8 cellular contexts compared by ENCODE assay signal in genomic region chr11:123087657-123088056, GRCh38. TPM values are rescaled to one million over a fixed set of nuclear protein-coding genes. Genes with fewer than 3 reads are reported as not detected.
DNase-seq lines count a peak whose midpoint lies in the region; ATAC-seq, FAIRE-seq and TF ChIP-seq lines count a peak whose summit lies in the region.
"Not testable (repeated sequence)": the region's sequence is repeated elsewhere in the genome, so short reads cannot be mapped to it uniquely, and the experiment has no call there.

No MANE protein-coding gene starts in this region.

- 71 to 95% (median 72%) methylated on average over 5 of the region's 5 CpGs for WGBS in small intestine, 3 donors

- peak overlapping the region; percentile 91 for H3K27ac Mint-ChIP-seq in T-helper 2 cell treated with Interferon-gamma antibody and Interleukin-4, amounts not matched to agents 5 μg/mL and 100 μg/mL, for 36 hours
- H3K27ac Mint-ChIP-seq in activated naive CD4-positive, alpha-beta T cell treated with anti-CD3 and anti-CD28 coated beads, Interleukin-2, amount 50 U/mL, for 24 hours: peak overlapping the region; percentile 71

- DNase-seq in DND-41 (peak; percentile 29), small intestine (peak; percentile 37)
- peak; percentile 29 for DNase-seq in T-helper 2 cell treated with Interferon-gamma antibody and Interleukin-4, amounts not matched to agents 5 μg/mL and 100 μg/mL, for 36 hours (ENCODE audit: low spot score)

- not testable (repeated sequence) for H3K36me3 Mint-ChIP-seq in T-helper 2 cell treated with Interferon-gamma antibody and Interleukin-4, amounts not matched to agents 5 μg/mL and 100 μg/mL, for 36 hours (ENCODE audit: low read depth); activated naive CD4-positive, alpha-beta T cell treated with anti-CD3 and anti-CD28 coated beads, Interleukin-2, amount 50 U/mL, for 24 hours

- H3K27me3 Mint-ChIP-seq in T-helper 2 cell treated with Interferon-gamma antibody and Interleukin-4, amounts not matched to agents 5 μg/mL and 100 μg/mL, for 36 hours (ENCODE audit: low read depth); activated naive CD4-positive, alpha-beta T cell treated with anti-CD3 and anti-CD28 coated beads, Interleukin-2, amount 50 U/mL, for 24 hours: not testable (repeated sequence)

- H3K4me2 ChIP-seq in DND-41 (ENCODE audit: insufficient read depth, low read length): 0 out of 2 replicates have a peak overlapping the region, but pooled peaks have one; percentile 20

- H3K4me3 Mint-ChIP-seq in T-helper 2 cell treated with Interferon-gamma antibody and Interleukin-4, amounts not matched to agents 5 μg/mL and 100 μg/mL, for 36 hours: peak overlapping the region; percentile 62
- H3K4me3 Mint-ChIP-seq in activated naive CD4-positive, alpha-beta T cell treated with anti-CD3 and anti-CD28 coated beads, Interleukin-2, amount 50 U/mL, for 24 hours: peak overlapping the region; percentile 68

- H3K9ac ChIP-seq in DND-41 (ENCODE audit: low read depth, low read length): not testable (repeated sequence)

- H4K20me1 ChIP-seq in DND-41 (ENCODE audit: insufficient read depth, low read length): not testable (repeated sequence)

- H3K4me1 Mint-ChIP-seq in T-helper 2 cell treated with Interferon-gamma antibody and Interleukin-4, amounts not matched to agents 5 μg/mL and 100 μg/mL, for 36 hours (ENCODE audit: low read depth): peaks cover 43% of the 10 kb centered on the region
- H3K4me1 Mint-ChIP-seq in activated naive CD4-positive, alpha-beta T cell treated with anti-CD3 and anti-CD28 coated beads, Interleukin-2, amount 50 U/mL, for 24 hours: peaks cover 60% of the 10 kb centered on the region

- ATAC-seq in DND-41 (ENCODE audit: insufficient read depth, low read depth): peak; percentile 79
- ATAC-seq in GM19023 (IDR thresholded peaks at IDR 0.05; ENCODE audit: unreplicated experiment): peak; percentile 88
- ATAC-seq in GM21447 (IDR thresholded peaks at IDR 0.05; ENCODE audit: unreplicated experiment): peak; percentile 98
- ATAC-seq in HG02852 (IDR thresholded peaks at IDR 0.05; ENCODE audit: unreplicated experiment): peak; percentile 87
- ATAC-seq in HG03280 (IDR thresholded peaks at IDR 0.05; ENCODE audit: unreplicated experiment): peak; percentile 95

- not testable (repeated sequence) for H3K79me2 ChIP-seq in DND-41 (ENCODE audit: insufficient read depth, low read length)

- not testable (repeated sequence) for H3K27me3 ChIP-seq in DND-41 (ENCODE audit: insufficient read depth, low read length, poor library complexity); small intestine (ENCODE audit: control insufficient read depth in 2 of 2, insufficient read depth in 2 of 2, low read length in 2 of 2)

- H3K36me3 ChIP-seq in DND-41 (ENCODE audit: insufficient read depth, low read length); small intestine (ENCODE audit: control insufficient read depth in 2 of 2, insufficient read depth in 2 of 2, low read length in 2 of 2): not testable (repeated sequence)

- H3K9me3 Mint-ChIP-seq in T-helper 2 cell treated with Interferon-gamma antibody and Interleukin-4, amounts not matched to agents 5 μg/mL and 100 μg/mL, for 36 hours; activated naive CD4-positive, alpha-beta T cell treated with anti-CD3 and anti-CD28 coated beads, Interleukin-2, amount 50 U/mL, for 24 hours: not testable (repeated sequence)

- peak overlapping the region; percentile 19; the same call in 1 of the 2 replicates for H2AFZ ChIP-seq in DND-41 (ENCODE audit: low read depth, low read length)

- H3K9me3 ChIP-seq in DND-41 (ENCODE audit: insufficient read depth, low read length, severe bottlenecking); small intestine (ENCODE audit: control insufficient read depth, low read depth): not testable (repeated sequence)

- TF ChIP-seq CTCF in DND-41 (IDR thresholded peaks at IDR 0.05; ENCODE audit: borderline replicate concordance, extremely low read depth, low read length, poor library complexity, severe bottlenecking): not testable (repeated sequence)

- peaks cover 21% of the 10 kb centered on the region for H3K4me1 ChIP-seq in DND-41 (ENCODE audit: insufficient read depth, low read length)
- not testable (repeated sequence) for H3K4me1 ChIP-seq in small intestine (ENCODE audit: control insufficient read depth in 2 of 2, insufficient read depth in 1 of 2, low read depth in 1 of 2, low read length in 1 of 2)

- not testable (repeated sequence) for FAIRE-seq in small intestine (lab: Jason Lieb, UNC)

- not testable (repeated sequence) for H3K4me3 ChIP-seq in DND-41 (ENCODE audit: low read depth in 1 of 2, low read length in 2 of 2); small intestine (ENCODE audit: low read depth in 1 of 2, low read length in 2 of 2)

- not testable (repeated sequence) for H3K27ac ChIP-seq in DND-41 (ENCODE audit: low read length); small intestine (ENCODE audit: low read depth in 1 of 2, low read length in 1 of 2)

RNA-seq across cellular contexts. Expression of gene HSPA8, which starts 25.7 kb away (rescaled TPM):
- 100 to 1,000 TPM; 389 to 590 (median 518) TPM for polyA plus RNA-seq in small intestine
